9 cellular contexts compared by ENCODE assay signal in genomic region chr11:31813242-31813960, GRCh38. TPM values are rescaled to one million over a fixed set of nuclear protein-coding genes. Genes with fewer than 3 reads are reported as not detected.
A peak's percentile ranks its signal among the peaks of the same experiment; 100 is the strongest.
DNase-seq lines count a peak whose midpoint lies in the region; ATAC-seq, FAIRE-seq and TF ChIP-seq lines count a peak whose summit lies in the region.
"Had no signal": no experiment of that assay in that cellular context is flagged by ENCODE, and none has a peak within 500 bp of the region (broad histone marks: within the 10 kb centered on the region; RNA-seq: fewer than 3 reads in every experiment).

No MANE protein-coding gene starts in this region.

- no peaks in the 10 kb centered on the region for H3K36me3 ChIP-seq in BLaER1 treated with 17β-estradiol and CSF1 and Interleukin-3, amounts not matched to agents 10 nM and 100 nM
- H3K36me3 ChIP-seq in HUES6 (ENCODE audit: control insufficient read depth, insufficient read depth, low read length), result no peaks in the 10 kb centered on the region

- peaks cover 0 to 70% (median 40%) of the 10 kb centered on the region in 11 experiments; a peak in 16 of 22 replicates for H4K20me1 ChIP-seq in BLaER1 treated with 17β-estradiol and CSF1 and Interleukin-3, amounts not matched to agents 10 nM and 100 nM

- peaks cover 14% of the 10 kb centered on the region for H3K36me3 Mint-ChIP-seq in natural killer cell treated with Interleukin-12 subunit alpha and Interleukin-12 subunit beta and Interleukin-15 and Interleukin-18, amount 100 ng/mL, for 72 hours

- H3K4me2 ChIP-seq in BLaER1 treated with 17β-estradiol and CSF1 and Interleukin-3, amounts not matched to agents 10 nM and 100 nM, result peak overlapping the region; percentile 42 to 96 (median 70); a peak in 20 of 22 replicates

- no peak for FAIRE-seq in D721Med (lab: Jason Lieb, UNC)
- FAIRE-seq: TTC549 had no signal

- H3K9ac ChIP-seq in BLaER1 treated with 17β-estradiol and CSF1 and Interleukin-3, amounts not matched to agents 10 nM and 100 nM, result no peak overlapping the region
- no peak overlapping the region for H3K9ac ChIP-seq in HUES6 (ENCODE audit: low read length)

- H3K4me1 ChIP-seq in BLaER1 treated with 17β-estradiol and CSF1 and Interleukin-3, amounts not matched to agents 10 nM and 100 nM, result peaks cover 0 to 27% (median 19%) of the 10 kb centered on the region in 10 experiments; a peak in 14 of 20 replicates
- peaks cover 57% of the 10 kb centered on the region for H3K4me1 ChIP-seq in HUES6 (ENCODE audit: control insufficient read depth, insufficient read depth, low read length)

- no peak overlapping the region for H3K27ac Mint-ChIP-seq in natural killer cell treated with Interleukin-12 subunit alpha and Interleukin-12 subunit beta and Interleukin-15 and Interleukin-18, amount 100 ng/mL, for 72 hours

- no peak for ATAC-seq in natural killer cell treated with Interleukin-12 subunit alpha and Interleukin-12 subunit beta and Interleukin-15 and Interleukin-18, amount 100 ng/mL, for 72 hours

- H3K9me3 Mint-ChIP-seq in natural killer cell treated with Interleukin-12 subunit alpha and Interleukin-12 subunit beta and Interleukin-15 and Interleukin-18, amount 100 ng/mL, for 72 hours, result no peaks in the 10 kb centered on the region

- DNase-seq in dorsolateral prefrontal cortex, result no peak
- no peak for DNase-seq in natural killer cell treated with Interleukin-12 subunit alpha and Interleukin-12 subunit beta and Interleukin-15 and Interleukin-18, amount 100 ng/mL, for 72 hours (ENCODE audit: low spot score)
- DNase-seq in NCI-H2107 treated with DMSO at 0.1 percent for 48 hours (lab: John Stamatoyannopoulos, UW; ENCODE audit: unreplicated experiment), result no peak
- DNase-seq in NCI-H2107 (lab: John Stamatoyannopoulos, UW), result no peak
- no peak for DNase-seq in D721Med (ENCODE audit: insufficient read length, low spot score)
- no peak for DNase-seq in T-helper 2 cell

- H3K27ac ChIP-seq in BLaER1 treated with 17β-estradiol and CSF1 and Interleukin-3, amounts not matched to agents 10 nM and 100 nM, result no peak overlapping the region
- H3K27ac ChIP-seq in HUES6 (ENCODE audit: low read depth, low read length), result no peak overlapping the region
- peak overlapping the region in 51 of 59 donors; percentile 44 to 93 (median 74) for H3K27ac ChIP-seq in dorsolateral prefrontal cortex

- H3K4me1 Mint-ChIP-seq in natural killer cell treated with Interleukin-12 subunit alpha and Interleukin-12 subunit beta and Interleukin-15 and Interleukin-18, amount 100 ng/mL, for 72 hours (ENCODE audit: low read depth in 2 of 2), result peaks cover 29 to 39% of the 10 kb centered on the region in 2 donors

- H3K27me3 ChIP-seq in BLaER1 treated with 17β-estradiol and CSF1 and Interleukin-3, amounts not matched to agents 10 nM and 100 nM, result peaks cover 100% of the 10 kb centered on the region in 11 experiments
- peaks cover 99% of the 10 kb centered on the region for H3K27me3 ChIP-seq in HUES6 (ENCODE audit: control insufficient read depth, insufficient read depth, low read length)
- H3K27me3 ChIP-seq in dorsolateral prefrontal cortex, result peaks cover 7 to 98% (median 91%) of the 10 kb centered on the region in 45 donors

- TF ChIP-seq CTCF in dorsolateral prefrontal cortex (IDR thresholded peaks at IDR 0.05 in 54 of 56, conservative IDR thresholded peaks at IDR 0.05 in 2 of 56; ENCODE audit: low read depth in 1 of 56, partially characterized antibody in 56 of 56) (no peak), D721Med (IDR thresholded peaks at IDR 0.05; ENCODE audit: insufficient read depth, missing control alignments) (no peak)

- peak overlapping the region; percentile 39 for H3K4me3 Mint-ChIP-seq in natural killer cell treated with Interleukin-12 subunit alpha and Interleukin-12 subunit beta and Interleukin-15 and Interleukin-18, amount 100 ng/mL, for 72 hours

- H3K9me3 ChIP-seq in BLaER1 treated with 17β-estradiol and CSF1 and Interleukin-3, amounts not matched to agents 10 nM and 100 nM (replicated peaks in 1 of 11), result peaks cover 43 to 72% (median 54%) of the 10 kb centered on the region in 11 experiments
- no peaks in the 10 kb centered on the region for H3K9me3 ChIP-seq in HUES6 (ENCODE audit: control insufficient read depth, insufficient read depth, low read depth, low read length)

- peaks cover 49 to 61% of the 10 kb centered on the region in 2 donors for H3K27me3 Mint-ChIP-seq in natural killer cell treated with Interleukin-12 subunit alpha and Interleukin-12 subunit beta and Interleukin-15 and Interleukin-18, amount 100 ng/mL, for 72 hours

- intact Hi-C loops in dorsolateral prefrontal cortex (cut with DNase I), result loop anchor here in 1 of 2 donors (10.0 kb wide), 1 partner anchor 419 kb away; no protein-coding TSS in a partner anchor

- peak overlapping the region; percentile 32 to 60 (median 46); a peak in 15 of 20 replicates for H3K4me3 ChIP-seq in BLaER1 treated with 17β-estradiol and CSF1 and Interleukin-3, amounts not matched to agents 10 nM and 100 nM
- H3K4me3 ChIP-seq in HUES6 (ENCODE audit: low read depth, low read length), result peak overlapping the region; percentile 51
- H3K4me3 ChIP-seq in dorsolateral prefrontal cortex, result peak overlapping the region; percentile 19 to 77 (median 57)

RNA-seq across cellular contexts. Expression of gene PAX6, which starts 2.3 kb away (rescaled TPM):
- 100 to 1,000 TPM in 1 of 120 experiments, 10 to 100 TPM in 119; 12.4 to 107 (median 33.7) TPM for total RNA-seq in dorsolateral prefrontal cortex
- not detected for total RNA-seq in natural killer cell treated with Interleukin-12 subunit alpha and Interleukin-12 subunit beta and Interleukin-15 and Interleukin-18, amount 100 ng/mL, for 72 hours

Comparison
In these comparisons a context has a peak if more than half of its experiments do, and no peak if none do; other contexts are left out.
1. H3K27ac ChIP-seq: peak in dorsolateral prefrontal cortex (51 of 59); none in BLaER1 treated with 17β-estradiol and CSF1 and Interleukin-3, amounts not matched to agents 10 nM and 100 nM (0 of 11) and HUES6 (single experiment).
2. RNA of gene PAX6, which starts 2.3 kb away (total RNA-seq): 12.4 to 107 TPM in dorsolateral prefrontal cortex; not detected in natural killer cell treated with Interleukin-12 subunit alpha and Interleukin-12 subunit beta and Interleukin-15 and Interleukin-18, amount 100 ng/mL, for 72 hours; every median in the first group is over 10 times any median in the second.
3. Peak in every context shown above with its lines, with median percentiles within 50 percentile points of each other: H3K4me3 ChIP-seq.